ENCODE assay signal across 9 cellular contexts in genomic region chr12:85448548-85449139, GRCh38.
A peak's percentile ranks its signal among the peaks of the same experiment; 100 is the strongest.
DNase-seq lines count a peak whose midpoint lies in the region; ATAC-seq and TF ChIP-seq lines count a peak whose summit lies in the region.
"Had no signal": no experiment of that assay in that cellular context is flagged by ENCODE, and none has a peak within 500 bp of the region (broad histone marks: within the 10 kb centered on the region; RNA-seq: fewer than 3 reads in every experiment).

No MANE protein-coding gene starts in this region.

- peak; percentile 9 for DNase-seq in GM03348 (ENCODE audit: low spot score)
- DNase-seq in HT-29 (ENCODE audit: low spot score): peak; percentile 29
- DNase-seq in lower lobe of right lung: no peak
- DNase-seq in NCI-H187 (lab: John Stamatoyannopoulos, UW): no peak
- no peak for DNase-seq in effector memory CD8-positive, alpha-beta T cell

- no peaks in the 10 kb centered on the region for H3K4me1 ChIP-seq in lower lobe of right lung

- H3K27ac ChIP-seq in VCaP (no peak overlapping the region), lower lobe of right lung (no peak overlapping the region)
- H3K27ac ChIP-seq: HL-60 had no signal

- no peak overlapping the region for H3K4me3 Mint-ChIP-seq in effector memory CD8-positive, alpha-beta T cell

- ATAC-seq in lower lobe of right lung (no peak), GM21825 (IDR thresholded peaks at IDR 0.05; ENCODE audit: unreplicated experiment) (no peak), HG03039 (IDR thresholded peaks at IDR 0.05; ENCODE audit: unreplicated experiment) (no peak)
- ATAC-seq in effector memory CD8-positive, alpha-beta T cell (replicated peaks): no peak

- H3K36me3 ChIP-seq in lower lobe of right lung: no peaks in the 10 kb centered on the region

- no peaks in the 10 kb centered on the region for H3K27me3 ChIP-seq in lower lobe of right lung (ENCODE audit: low read depth)

- intact Hi-C loops in lower lobe of right lung (cut with DNase I): no loop called here

- peak; percentile 91 for TF ChIP-seq CTCF in VCaP (conservative IDR thresholded peaks at IDR 0.05)
- TF ChIP-seq CTCF in lower lobe of right lung (IDR thresholded peaks at IDR 0.05): peak; percentile 28

- no peaks in the 10 kb centered on the region for H3K9me3 ChIP-seq in lower lobe of right lung

- no peaks in the 10 kb centered on the region for H3K4me1 Mint-ChIP-seq in effector memory CD8-positive, alpha-beta T cell (ENCODE audit: low read depth in 2 of 2)

- peaks cover 14% of the 10 kb centered on the region in 2 donors for H3K9me3 Mint-ChIP-seq in effector memory CD8-positive, alpha-beta T cell

- H3K27me3 Mint-ChIP-seq in effector memory CD8-positive, alpha-beta T cell: no peaks in the 10 kb centered on the region

- no peak overlapping the region for H3K27ac Mint-ChIP-seq in effector memory CD8-positive, alpha-beta T cell

- no peak overlapping the region for H3K4me3 ChIP-seq in lower lobe of right lung

- no peaks in the 10 kb centered on the region for H3K36me3 Mint-ChIP-seq in effector memory CD8-positive, alpha-beta T cell (ENCODE audit: insufficient read depth)

Comparison
In these comparisons a context has a peak if more than half of its experiments do, and no peak if none do; other contexts are left out.
1. DNase-seq: peak in GM03348 (single experiment) and HT-29 (single experiment); none in lower lobe of right lung (single experiment), NCI-H187 (0 of 2) and effector memory CD8-positive, alpha-beta T cell (0 of 3).